Comparison of ENCODE assay signal across 1 cellular context in the genomic region with DNA sequence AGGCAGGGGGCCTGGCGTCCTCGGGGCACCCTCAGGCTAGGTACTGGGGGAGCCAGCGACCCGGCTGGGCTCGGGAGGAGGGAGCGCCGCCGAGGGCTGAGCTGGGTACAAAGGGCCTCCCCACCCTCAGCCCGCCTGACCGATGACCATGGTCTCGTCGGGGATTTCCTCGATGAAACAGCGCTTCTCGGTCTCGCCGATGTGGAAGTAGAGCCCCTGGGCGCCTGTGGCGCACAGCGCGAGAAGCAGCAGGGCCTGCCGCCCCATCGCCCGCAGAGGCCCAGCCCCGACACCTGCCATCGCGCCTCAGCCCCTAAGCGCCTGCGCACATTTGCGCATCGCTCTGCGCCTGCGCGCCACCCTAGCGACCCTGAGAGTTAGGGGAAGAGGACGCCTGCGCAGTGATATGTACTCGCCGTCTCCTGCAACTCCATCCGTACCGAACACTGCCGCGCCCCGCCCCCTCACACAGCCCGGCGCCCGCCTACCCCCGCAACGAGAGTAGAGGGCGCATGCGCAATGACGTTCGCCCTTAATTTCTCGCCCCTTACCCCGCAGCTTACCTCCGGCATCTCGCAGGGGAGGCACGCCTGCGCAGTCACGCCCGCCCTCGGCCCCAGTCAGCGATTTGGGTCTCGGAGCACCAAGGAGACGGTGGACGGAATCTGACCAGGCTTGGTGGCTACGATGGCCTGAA.
TF ChIP-seq lines count a peak whose summit lies in the region.

A gene (minus strand): TSS at position 325 of the 697 bp plus-strand sequence. CDS start 25 bp downstream, at position 300.

TF ChIP-seq in HEK293, 187 proteins besides CTCF, POLR2A, EP300 and RAD21 (continued from another document and continues in another):
- TF ChIP-seq, protein P1, sequence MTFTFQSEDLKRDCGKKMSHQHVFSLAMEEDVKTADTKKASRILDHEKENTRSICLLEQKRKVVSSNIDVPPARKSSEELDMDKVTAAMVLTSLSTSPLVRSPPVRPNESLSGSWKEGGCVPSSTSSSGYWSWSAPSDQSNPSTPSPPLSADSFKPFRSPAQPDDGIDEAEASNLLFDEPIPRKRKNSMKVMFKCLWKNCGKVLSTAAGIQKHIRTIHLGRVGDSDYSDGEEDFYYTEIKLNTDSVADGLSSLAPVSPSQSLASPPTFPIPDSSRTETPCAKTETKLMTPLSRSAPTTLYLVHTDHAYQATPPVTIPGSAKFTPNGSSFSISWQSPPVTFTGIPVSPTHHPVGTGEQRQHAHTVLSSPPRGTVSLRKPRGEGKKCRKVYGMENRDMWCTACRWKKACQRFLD (tag by site-specific recombination; IDR thresholded peaks at IDR 0.05), result no peak
- no peak for TF ChIP-seq ZNF366 (tag by site-specific recombination; conservative IDR thresholded peaks at IDR 0.05)
- no peak for TF ChIP-seq ZNF214 (tag by site-specific recombination; IDR thresholded peaks at IDR 0.05; ENCODE audit: borderline replicate concordance)
- TF ChIP-seq, protein P2, sequence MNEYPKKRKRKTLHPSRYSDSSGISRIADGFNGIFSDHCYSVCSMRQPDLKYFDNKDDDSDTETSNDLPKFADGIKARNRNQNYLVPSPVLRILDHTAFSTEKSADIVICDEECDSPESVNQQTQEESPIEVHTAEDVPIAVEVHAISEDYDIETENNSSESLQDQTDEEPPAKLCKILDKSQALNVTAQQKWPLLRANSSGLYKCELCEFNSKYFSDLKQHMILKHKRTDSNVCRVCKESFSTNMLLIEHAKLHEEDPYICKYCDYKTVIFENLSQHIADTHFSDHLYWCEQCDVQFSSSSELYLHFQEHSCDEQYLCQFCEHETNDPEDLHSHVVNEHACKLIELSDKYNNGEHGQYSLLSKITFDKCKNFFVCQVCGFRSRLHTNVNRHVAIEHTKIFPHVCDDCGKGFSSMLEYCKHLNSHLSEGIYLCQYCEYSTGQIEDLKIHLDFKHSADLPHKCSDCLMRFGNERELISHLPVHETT (tag by site-specific recombination; IDR thresholded peaks at IDR 0.05), result no peak
- TF ChIP-seq ZNF324 (tag by site-specific recombination; IDR thresholded peaks at IDR 0.05), result no peak
- TF ChIP-seq HOXC10 (CRISPR knock-in tag; IDR thresholded peaks at IDR 0.05), result no peak
- TF ChIP-seq, protein P3, sequence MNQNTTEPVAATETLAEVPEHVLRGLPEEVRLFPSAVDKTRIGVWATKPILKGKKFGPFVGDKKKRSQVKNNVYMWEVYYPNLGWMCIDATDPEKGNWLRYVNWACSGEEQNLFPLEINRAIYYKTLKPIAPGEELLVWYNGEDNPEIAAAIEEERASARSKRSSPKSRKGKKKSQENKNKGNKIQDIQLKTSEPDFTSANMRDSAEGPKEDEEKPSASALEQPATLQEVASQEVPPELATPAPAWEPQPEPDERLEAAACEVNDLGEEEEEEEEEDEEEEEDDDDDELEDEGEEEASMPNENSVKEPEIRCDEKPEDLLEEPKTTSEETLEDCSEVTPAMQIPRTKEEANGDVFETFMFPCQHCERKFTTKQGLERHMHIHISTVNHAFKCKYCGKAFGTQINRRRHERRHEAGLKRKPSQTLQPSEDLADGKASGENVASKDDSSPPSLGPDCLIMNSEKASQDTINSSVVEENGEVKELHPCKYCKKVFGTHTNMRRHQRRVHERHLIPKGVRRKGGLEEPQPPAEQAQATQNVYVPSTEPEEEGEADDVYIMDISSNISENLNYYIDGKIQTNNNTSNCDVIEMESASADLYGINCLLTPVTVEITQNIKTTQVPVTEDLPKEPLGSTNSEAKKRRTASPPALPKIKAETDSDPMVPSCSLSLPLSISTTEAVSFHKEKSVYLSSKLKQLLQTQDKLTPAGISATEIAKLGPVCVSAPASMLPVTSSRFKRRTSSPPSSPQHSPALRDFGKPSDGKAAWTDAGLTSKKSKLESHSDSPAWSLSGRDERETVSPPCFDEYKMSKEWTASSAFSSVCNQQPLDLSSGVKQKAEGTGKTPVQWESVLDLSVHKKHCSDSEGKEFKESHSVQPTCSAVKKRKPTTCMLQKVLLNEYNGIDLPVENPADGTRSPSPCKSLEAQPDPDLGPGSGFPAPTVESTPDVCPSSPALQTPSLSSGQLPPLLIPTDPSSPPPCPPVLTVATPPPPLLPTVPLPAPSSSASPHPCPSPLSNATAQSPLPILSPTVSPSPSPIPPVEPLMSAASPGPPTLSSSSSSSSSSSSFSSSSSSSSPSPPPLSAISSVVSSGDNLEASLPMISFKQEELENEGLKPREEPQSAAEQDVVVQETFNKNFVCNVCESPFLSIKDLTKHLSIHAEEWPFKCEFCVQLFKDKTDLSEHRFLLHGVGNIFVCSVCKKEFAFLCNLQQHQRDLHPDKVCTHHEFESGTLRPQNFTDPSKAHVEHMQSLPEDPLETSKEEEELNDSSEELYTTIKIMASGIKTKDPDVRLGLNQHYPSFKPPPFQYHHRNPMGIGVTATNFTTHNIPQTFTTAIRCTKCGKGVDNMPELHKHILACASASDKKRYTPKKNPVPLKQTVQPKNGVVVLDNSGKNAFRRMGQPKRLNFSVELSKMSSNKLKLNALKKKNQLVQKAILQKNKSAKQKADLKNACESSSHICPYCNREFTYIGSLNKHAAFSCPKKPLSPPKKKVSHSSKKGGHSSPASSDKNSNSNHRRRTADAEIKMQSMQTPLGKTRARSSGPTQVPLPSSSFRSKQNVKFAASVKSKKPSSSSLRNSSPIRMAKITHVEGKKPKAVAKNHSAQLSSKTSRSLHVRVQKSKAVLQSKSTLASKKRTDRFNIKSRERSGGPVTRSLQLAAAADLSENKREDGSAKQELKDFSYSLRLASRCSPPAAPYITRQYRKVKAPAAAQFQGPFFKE (tag by site-specific recombination; IDR thresholded peaks at IDR 0.05; ENCODE audit: borderline replicate concordance), result no peak
- TF ChIP-seq ZNF423 (tag by site-specific recombination; IDR thresholded peaks at IDR 0.05), result peak; percentile 67
- no peak for TF ChIP-seq ZNF114 (tag by site-specific recombination; IDR thresholded peaks at IDR 0.05)
- TF ChIP-seq ZNF548 (tag by site-specific recombination; IDR thresholded peaks at IDR 0.05), result no peak
- no peak for TF ChIP-seq KLF7 (tag by site-specific recombination; IDR thresholded peaks at IDR 0.05; ENCODE audit: borderline replicate concordance)
- TF ChIP-seq, protein P4, sequence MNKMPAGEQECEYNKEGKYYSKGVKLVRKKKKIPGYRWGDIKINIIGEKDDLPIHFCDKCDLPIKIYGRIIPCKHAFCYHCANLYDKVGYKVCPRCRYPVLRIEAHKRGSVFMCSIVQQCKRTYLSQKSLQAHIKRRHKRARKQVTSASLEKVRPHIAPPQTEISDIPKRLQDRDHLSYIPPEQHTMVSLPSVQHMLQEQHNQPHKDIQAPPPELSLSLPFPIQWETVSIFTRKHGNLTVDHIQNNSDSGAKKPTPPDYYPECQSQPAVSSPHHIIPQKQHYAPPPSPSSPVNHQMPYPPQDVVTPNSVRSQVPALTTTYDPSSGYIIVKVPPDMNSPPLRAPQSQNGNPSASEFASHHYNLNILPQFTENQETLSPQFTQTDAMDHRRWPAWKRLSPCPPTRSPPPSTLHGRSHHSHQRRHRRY (tag by site-specific recombination; IDR thresholded peaks at IDR 0.05), result no peak
- TF ChIP-seq, protein P5, sequence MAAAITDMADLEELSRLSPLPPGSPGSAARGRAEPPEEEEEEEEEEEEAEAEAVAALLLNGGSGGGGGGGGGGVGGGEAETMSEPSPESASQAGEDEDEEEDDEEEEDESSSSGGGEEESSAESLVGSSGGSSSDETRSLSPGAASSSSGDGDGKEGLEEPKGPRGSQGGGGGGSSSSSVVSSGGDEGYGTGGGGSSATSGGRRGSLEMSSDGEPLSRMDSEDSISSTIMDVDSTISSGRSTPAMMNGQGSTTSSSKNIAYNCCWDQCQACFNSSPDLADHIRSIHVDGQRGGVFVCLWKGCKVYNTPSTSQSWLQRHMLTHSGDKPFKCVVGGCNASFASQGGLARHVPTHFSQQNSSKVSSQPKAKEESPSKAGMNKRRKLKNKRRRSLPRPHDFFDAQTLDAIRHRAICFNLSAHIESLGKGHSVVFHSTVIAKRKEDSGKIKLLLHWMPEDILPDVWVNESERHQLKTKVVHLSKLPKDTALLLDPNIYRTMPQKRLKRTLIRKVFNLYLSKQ (tag by site-specific recombination; IDR thresholded peaks at IDR 0.05; ENCODE audit: borderline replicate concordance), result no peak
- TF ChIP-seq TCF7L2 (IDR thresholded peaks at IDR 0.05; ENCODE audit: borderline replicate concordance, low read depth, low read length), result no peak
- no peak for TF ChIP-seq ZNF184 (tag by site-specific recombination; IDR thresholded peaks at IDR 0.05)
- TF ChIP-seq ZSCAN30 (tag by site-specific recombination; IDR thresholded peaks at IDR 0.05), result no peak; the same call in 1 of the 2 replicates
- TF ChIP-seq, protein P6, sequence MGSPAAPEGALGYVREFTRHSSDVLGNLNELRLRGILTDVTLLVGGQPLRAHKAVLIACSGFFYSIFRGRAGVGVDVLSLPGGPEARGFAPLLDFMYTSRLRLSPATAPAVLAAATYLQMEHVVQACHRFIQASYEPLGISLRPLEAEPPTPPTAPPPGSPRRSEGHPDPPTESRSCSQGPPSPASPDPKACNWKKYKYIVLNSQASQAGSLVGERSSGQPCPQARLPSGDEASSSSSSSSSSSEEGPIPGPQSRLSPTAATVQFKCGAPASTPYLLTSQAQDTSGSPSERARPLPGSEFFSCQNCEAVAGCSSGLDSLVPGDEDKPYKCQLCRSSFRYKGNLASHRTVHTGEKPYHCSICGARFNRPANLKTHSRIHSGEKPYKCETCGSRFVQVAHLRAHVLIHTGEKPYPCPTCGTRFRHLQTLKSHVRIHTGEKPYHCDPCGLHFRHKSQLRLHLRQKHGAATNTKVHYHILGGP (tag by site-specific recombination; IDR thresholded peaks at IDR 0.05), result no peak
- TF ChIP-seq ZNF510 (tag by site-specific recombination; IDR thresholded peaks at IDR 0.05; ENCODE audit: insufficient replicate concordance), result no peak
- TF ChIP-seq ZNF354C (tag by site-specific recombination; IDR thresholded peaks at IDR 0.05; ENCODE audit: borderline replicate concordance, low read depth), result no peak
- TF ChIP-seq ZNF600 (tag by site-specific recombination; IDR thresholded peaks at IDR 0.05), result peak; percentile 63; the same call in 1 of the 2 replicates
- no peak for TF ChIP-seq ZNF37A (tag by site-specific recombination; IDR thresholded peaks at IDR 0.05)
- no peak for TF ChIP-seq ZNF174 (tag by site-specific recombination; IDR thresholded peaks at IDR 0.05)
- TF ChIP-seq, protein P7, sequence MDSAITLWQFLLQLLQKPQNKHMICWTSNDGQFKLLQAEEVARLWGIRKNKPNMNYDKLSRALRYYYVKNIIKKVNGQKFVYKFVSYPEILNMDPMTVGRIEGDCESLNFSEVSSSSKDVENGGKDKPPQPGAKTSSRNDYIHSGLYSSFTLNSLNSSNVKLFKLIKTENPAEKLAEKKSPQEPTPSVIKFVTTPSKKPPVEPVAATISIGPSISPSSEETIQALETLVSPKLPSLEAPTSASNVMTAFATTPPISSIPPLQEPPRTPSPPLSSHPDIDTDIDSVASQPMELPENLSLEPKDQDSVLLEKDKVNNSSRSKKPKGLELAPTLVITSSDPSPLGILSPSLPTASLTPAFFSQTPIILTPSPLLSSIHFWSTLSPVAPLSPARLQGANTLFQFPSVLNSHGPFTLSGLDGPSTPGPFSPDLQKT (IDR thresholded peaks at IDR 0.05; ENCODE audit: borderline replicate concordance, low read depth, low read length), result no peak
- TF ChIP-seq ZNF175 (tag by site-specific recombination; IDR thresholded peaks at IDR 0.05), result no peak
- TF ChIP-seq GLIS2 (tag by site-specific recombination; IDR thresholded peaks at IDR 0.05), result peak; percentile 24; the same call in 1 of the 2 replicates
- no peak for TF ChIP-seq ZNF140 (tag by site-specific recombination; IDR thresholded peaks at IDR 0.05)
- no peak for TF ChIP-seq ZNF404 (tag by site-specific recombination; IDR thresholded peaks at IDR 0.05)
- 0 out of 2 replicates have a peak, but pooled peaks have one; percentile 58 for TF ChIP-seq YY2 (tag by site-specific recombination; IDR thresholded peaks at IDR 0.05)
- no peak for TF ChIP-seq ZNF16 (tag by site-specific recombination; IDR thresholded peaks at IDR 0.05; ENCODE audit: low read depth)
- TF ChIP-seq ZNF132 (tag by site-specific recombination; IDR thresholded peaks at IDR 0.05; ENCODE audit: borderline replicate concordance), result no peak
- TF ChIP-seq, protein P8, sequence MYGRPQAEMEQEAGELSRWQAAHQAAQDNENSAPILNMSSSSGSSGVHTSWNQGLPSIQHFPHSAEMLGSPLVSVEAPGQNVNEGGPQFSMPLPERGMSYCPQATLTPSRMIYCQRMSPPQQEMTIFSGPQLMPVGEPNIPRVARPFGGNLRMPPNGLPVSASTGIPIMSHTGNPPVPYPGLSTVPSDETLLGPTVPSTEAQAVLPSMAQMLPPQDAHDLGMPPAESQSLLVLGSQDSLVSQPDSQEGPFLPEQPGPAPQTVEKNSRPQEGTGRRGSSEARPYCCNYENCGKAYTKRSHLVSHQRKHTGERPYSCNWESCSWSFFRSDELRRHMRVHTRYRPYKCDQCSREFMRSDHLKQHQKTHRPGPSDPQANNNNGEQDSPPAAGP (tag by site-specific recombination; IDR thresholded peaks at IDR 0.05), result peak; percentile 58; the same call in 1 of the 2 replicates
- TF ChIP-seq, protein P9, sequence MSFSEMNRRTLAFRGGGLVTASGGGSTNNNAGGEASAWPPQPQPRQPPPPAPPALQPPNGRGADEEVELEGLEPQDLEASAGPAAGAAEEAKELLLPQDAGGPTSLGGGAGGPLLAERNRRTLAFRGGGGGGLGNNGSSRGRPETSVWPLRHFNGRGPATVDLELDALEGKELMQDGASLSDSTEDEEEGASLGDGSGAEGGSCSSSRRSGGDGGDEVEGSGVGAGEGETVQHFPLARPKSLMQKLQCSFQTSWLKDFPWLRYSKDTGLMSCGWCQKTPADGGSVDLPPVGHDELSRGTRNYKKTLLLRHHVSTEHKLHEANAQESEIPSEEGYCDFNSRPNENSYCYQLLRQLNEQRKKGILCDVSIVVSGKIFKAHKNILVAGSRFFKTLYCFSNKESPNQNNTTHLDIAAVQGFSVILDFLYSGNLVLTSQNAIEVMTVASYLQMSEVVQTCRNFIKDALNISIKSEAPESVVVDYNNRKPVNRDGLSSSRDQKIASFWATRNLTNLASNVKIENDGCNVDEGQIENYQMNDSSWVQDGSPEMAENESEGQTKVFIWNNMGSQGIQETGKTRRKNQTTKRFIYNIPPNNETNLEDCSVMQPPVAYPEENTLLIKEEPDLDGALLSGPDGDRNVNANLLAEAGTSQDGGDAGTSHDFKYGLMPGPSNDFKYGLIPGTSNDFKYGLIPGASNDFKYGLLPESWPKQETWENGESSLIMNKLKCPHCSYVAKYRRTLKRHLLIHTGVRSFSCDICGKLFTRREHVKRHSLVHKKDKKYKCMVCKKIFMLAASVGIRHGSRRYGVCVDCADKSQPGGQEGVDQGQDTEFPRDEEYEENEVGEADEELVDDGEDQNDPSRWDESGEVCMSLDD (tag by site-specific recombination; IDR thresholded peaks at IDR 0.05), result no peak; the same call in 1 of the 2 replicates
- no peak for TF ChIP-seq SCRT1 (tag by site-specific recombination; IDR thresholded peaks at IDR 0.05; ENCODE audit: borderline replicate concordance)
- peak; percentile 81 for TF ChIP-seq ZXDB (tag by site-specific recombination; IDR thresholded peaks at IDR 0.05)
- TF ChIP-seq ZNF837 (tag by site-specific recombination; IDR thresholded peaks at IDR 0.05), result 0 out of 2 replicates have a peak, but pooled peaks have one; percentile 65
- TF ChIP-seq REPIN1 (tag by site-specific recombination; IDR thresholded peaks at IDR 0.05; ENCODE audit: low read depth), result no peak
- peak; percentile 50 for TF ChIP-seq SP7 (tag by site-specific recombination; IDR thresholded peaks at IDR 0.05)
- TF ChIP-seq RBAK (tag by site-specific recombination; IDR thresholded peaks at IDR 0.05), result no peak
- TF ChIP-seq ZNF302 (tag by site-specific recombination; IDR thresholded peaks at IDR 0.05; ENCODE audit: low read depth), result no peak
- peak; percentile 23; the same call in 1 of the 2 replicates for TF ChIP-seq ZNF561 (tag by site-specific recombination; IDR thresholded peaks at IDR 0.05; ENCODE audit: borderline replicate concordance)
- TF ChIP-seq ZNF311 (tag by site-specific recombination; IDR thresholded peaks at IDR 0.05; ENCODE audit: borderline replicate concordance), result no peak
- no peak for TF ChIP-seq ZNF701 (tag by site-specific recombination; IDR thresholded peaks at IDR 0.05)
